ENCODE assay signal across 8 cellular contexts in genomic region chr3:128154354-128154753, GRCh38. TPM values are rescaled to one million over a fixed set of nuclear protein-coding genes. Genes with fewer than 3 reads are reported as not detected.
DNase-seq lines count a peak whose midpoint lies in the region; ATAC-seq and TF ChIP-seq lines count a peak whose summit lies in the region.
"Not testable (repeated sequence)": the region's sequence is repeated elsewhere in the genome, so short reads cannot be mapped to it uniquely, and the experiment has no call there.

No MANE protein-coding gene starts in this region.

- CTCF ChIA-PET in Calu3 (lab: Charles Lee) = interaction anchor here (0.6 to 1.8 kb wide), 5 partner anchors 21 to 1056 kb away, joined by 3 to 7 read pairs (median 4); no protein-coding TSS in a partner anchor
- CTCF ChIA-PET in activated CD4-positive, alpha-beta memory T cell treated with anti-CD3 and anti-CD28 coated beads for 36 hours (lab: Charles Lee) = interaction anchor here (0.8 to 0.9 kb wide), 2 partner anchors 21 to 384 kb away, joined by 4 read pairs; no protein-coding TSS in a partner anchor

- not testable (repeated sequence) for H3K9me3 Mint-ChIP-seq in Calu3 (ENCODE audit: low read depth, unreplicated experiment); activated CD4-positive, alpha-beta memory T cell treated with anti-CD3 and anti-CD28 coated beads for 36 hours

- POLR2A ChIA-PET in activated CD4-positive, alpha-beta memory T cell treated with anti-CD3 and anti-CD28 coated beads for 36 hours (lab: Charles Lee) = interaction anchor here (1.1 to 2.8 kb wide), 3 partner anchors 31 to 102 kb away, joined by 3 to 32 read pairs (median 5); partner anchors contain the start of genes RUVBL1 and SEC61A1

- peaks cover 26% of the 10 kb centered on the region for H3K36me3 Mint-ChIP-seq in Calu3 (ENCODE audit: insufficient read depth, unreplicated experiment)
- peaks cover 13% of the 10 kb centered on the region for H3K36me3 Mint-ChIP-seq in activated CD4-positive, alpha-beta memory T cell treated with anti-CD3 and anti-CD28 coated beads for 36 hours

- H3K4me1 ChIP-seq in breast epithelium; mesodermal cell (ENCODE audit: control insufficient read depth, insufficient read depth, low read length, poor library complexity, severe bottlenecking); aorta (ENCODE audit: control insufficient read depth in 1 of 2, insufficient read depth in 2 of 2, low read length in 2 of 2): not testable (repeated sequence)
- peaks cover 0 to 12% (median 8%) of the 10 kb centered on the region in 4 donors for H3K4me1 ChIP-seq in sigmoid colon

- H3K36me3 ChIP-seq in MG63 = peaks cover 31% of the 10 kb centered on the region
- not testable (repeated sequence) for H3K36me3 ChIP-seq in breast epithelium; sigmoid colon; aorta (ENCODE audit: control insufficient read depth in 1 of 2, insufficient read depth in 2 of 2, low read length in 1 of 2)
- peaks cover 21% of the 10 kb centered on the region for H3K36me3 ChIP-seq in mesodermal cell (ENCODE audit: control insufficient read depth, insufficient read depth, low read length)

- peak overlapping the region; percentile 88 for H3K4me3 Mint-ChIP-seq in Calu3 (ENCODE audit: low read depth, unreplicated experiment)
- H3K4me3 Mint-ChIP-seq in activated CD4-positive, alpha-beta memory T cell treated with anti-CD3 and anti-CD28 coated beads for 36 hours = peak overlapping the region; percentile 85

- TF ChIP-seq CTCF in Calu3 (IDR thresholded peaks at IDR 0.05; ENCODE audit: unreplicated experiment); breast epithelium (IDR thresholded peaks at IDR 0.05); foreskin fibroblast (IDR thresholded peaks at IDR 0.05; ENCODE audit: low read depth, low read length); sigmoid colon (IDR thresholded peaks at IDR 0.05): not testable (repeated sequence)

- intact Hi-C loops in Calu3 (cut with micrococcal nuclease; ENCODE audit: unreplicated experiment); breast epithelium (cut with DNase I; ENCODE audit: low total_unique reads); sigmoid colon (cut with DNase I); aorta (cut with DNase I): not testable (repeated sequence)
- intact Hi-C loops in activated CD4-positive, alpha-beta memory T cell treated with anti-CD3 and anti-CD28 coated beads for 36 hours (cut with micrococcal nuclease) = loop anchor here (5.0 kb wide), 2 partner anchors 42 to 482 kb away; partner anchors contain the start of gene ABTB1

- peaks cover 15% of the 10 kb centered on the region for H3K9me3 ChIP-seq in MG63
- not testable (repeated sequence) for H3K9me3 ChIP-seq in breast epithelium; mesodermal cell (ENCODE audit: control insufficient read depth, low read length); sigmoid colon; aorta (ENCODE audit: control insufficient read depth, low read length)

- TF ChIP-seq POLR2A in breast epithelium (IDR thresholded peaks at IDR 0.05); sigmoid colon (IDR thresholded peaks at IDR 0.05): not testable (repeated sequence)

- not testable (repeated sequence) for H3K27ac ChIP-seq in breast epithelium; mesodermal cell (ENCODE audit: low read depth, low read length, severe bottlenecking); aorta (ENCODE audit: low read depth in 1 of 2, low read length in 2 of 2)
- peak overlapping the region; percentile 90 to 93 (median 90) for H3K27ac ChIP-seq in sigmoid colon

- H3K27me3 Mint-ChIP-seq in Calu3 (ENCODE audit: unreplicated experiment); activated CD4-positive, alpha-beta memory T cell treated with anti-CD3 and anti-CD28 coated beads for 36 hours: not testable (repeated sequence)

- peaks cover 24% of the 10 kb centered on the region for H3K4me1 Mint-ChIP-seq in Calu3 (ENCODE audit: low read depth, unreplicated experiment)
- H3K4me1 Mint-ChIP-seq in activated CD4-positive, alpha-beta memory T cell treated with anti-CD3 and anti-CD28 coated beads for 36 hours (ENCODE audit: low read depth) = peaks cover 18% of the 10 kb centered on the region

- 90 to 94% methylated on average over 13 to 16 of the region's 16 CpGs for WGBS in mesodermal cell (ENCODE audit: insufficient coverage in 2 of 2), 2 experiments
- 76 to 87% methylated on average over 16 of the region's 16 CpGs for WGBS in sigmoid colon, 2 donors
- WGBS in aorta, 2 donors = 79 to 80% methylated on average over 16 of the region's 16 CpGs

- H3K27me3 ChIP-seq in MG63; breast epithelium; sigmoid colon; aorta (ENCODE audit: control insufficient read depth in 1 of 2, insufficient read depth in 2 of 2, low read length in 1 of 2): not testable (repeated sequence)

- H3K27ac Mint-ChIP-seq in Calu3 (ENCODE audit: unreplicated experiment) = peak overlapping the region; percentile 61
- H3K27ac Mint-ChIP-seq in activated CD4-positive, alpha-beta memory T cell treated with anti-CD3 and anti-CD28 coated beads for 36 hours = peak overlapping the region; percentile 44

- not testable (repeated sequence) for ATAC-seq in aorta (ENCODE audit: low FRiP score)

- not testable (repeated sequence) for TF ChIP-seq EP300 in sigmoid colon (IDR thresholded peaks at IDR 0.05)

- DNase-seq in Calu3; MG63; activated CD4-positive, alpha-beta memory T cell treated with anti-CD3 and anti-CD28 coated beads for 36 hours; breast epithelium (ENCODE audit: low spot score in 2 of 2); foreskin fibroblast; sigmoid colon; aorta: not testable (repeated sequence)

- H3K4me3 ChIP-seq in MG63 = peak overlapping the region; percentile 96
- H3K4me3 ChIP-seq in breast epithelium = peak overlapping the region; percentile 91 to 95 (median 93)
- H3K4me3 ChIP-seq in foreskin fibroblast (ENCODE audit: low read depth in 1 of 2, low read length in 2 of 2) = peak overlapping the region; percentile 70 to 82
- peak overlapping the region; percentile 70 for H3K4me3 ChIP-seq in mesodermal cell (ENCODE audit: extremely low read depth, insufficient read depth, low read length, poor library complexity, severe bottlenecking)
- peak overlapping the region; percentile 78 to 93 (median 88) for H3K4me3 ChIP-seq in sigmoid colon
- peak overlapping the region; percentile 14 to 88 for H3K4me3 ChIP-seq in aorta (ENCODE audit: low read length in 2 of 2)

- TSS peak; percentile 36 for BruUV-seq in Calu3 (replicated peaks; lab: Mats Ljungman, UMichigan)

RNA-seq across cellular contexts. Expression of gene EEFSEC, which starts 1.1 kb away (rescaled TPM):
- total RNA-seq in Calu3 (2022) (37.7 and 38.9 TPM in 2 replicates), breast epithelium (10 to 100 TPM; 13.9 to 28.2 (median 19.8) TPM), sigmoid colon (10 to 100 TPM in 3 of 4 donors, 1 to 10 TPM in 1; 8.6 to 16.1 (median 12.9) TPM), aorta (10 to 100 TPM in 1 of 2 donors, 1 to 10 TPM in 1; 9.8 to 13.5 TPM)
- total RNA-seq in MG63 (2014; rRNA removed; shearing (Covaris generic); ENCODE audit: low replicate concordance) = 6.8 and 12.4 TPM in 2 replicates
- total RNA-seq in activated CD4-positive, alpha-beta memory T cell treated with anti-CD3 and anti-CD28 coated beads for 36 hours = 10 to 100 TPM; 16.1 to 17.2 TPM
- 12.7 TPM for polyA plus RNA-seq in mesodermal cell (2013, experiment 1 of 2)
- 13.3 TPM for polyA plus RNA-seq in mesodermal cell (2013, experiment 2 of 2)
- polyA plus RNA-seq in sigmoid colon (10 to 100 TPM in 1 of 3 donors, 1 to 10 TPM in 2; 5.3 to 12.5 (median 9.0) TPM), aorta (10 to 100 TPM in 1 of 2 donors, 1 to 10 TPM in 1; 3.5 to 18.8 TPM)

RNA-seq across cellular contexts. Expression of gene RUVBL1, which starts 30.7 kb away (rescaled TPM):
- total RNA-seq in Calu3 (2022) (156 and 167 TPM in 2 replicates), breast epithelium (10 to 100 TPM; 17.8 to 50.5 (median 36.0) TPM), sigmoid colon (10 to 100 TPM; 16.3 to 20.9 (median 17.1) TPM), aorta (10 to 100 TPM; 15.4 to 17.5 TPM)
- 207 and 236 TPM in 2 replicates for total RNA-seq in MG63 (2014; rRNA removed; shearing (Covaris generic); ENCODE audit: low replicate concordance)
- total RNA-seq in activated CD4-positive, alpha-beta memory T cell treated with anti-CD3 and anti-CD28 coated beads for 36 hours = 10 to 100 TPM; 81.6 to 87.0 TPM
- polyA plus RNA-seq in mesodermal cell (2013, experiment 1 of 2) = 80.8 TPM
- polyA plus RNA-seq in mesodermal cell (2013, experiment 2 of 2) = 75.4 TPM
- polyA plus RNA-seq in sigmoid colon (10 to 100 TPM; 12.0 to 40.6 (median 12.7) TPM), aorta (10 to 100 TPM; 12.3 to 18.5 TPM)
